In the genomic region with DNA sequence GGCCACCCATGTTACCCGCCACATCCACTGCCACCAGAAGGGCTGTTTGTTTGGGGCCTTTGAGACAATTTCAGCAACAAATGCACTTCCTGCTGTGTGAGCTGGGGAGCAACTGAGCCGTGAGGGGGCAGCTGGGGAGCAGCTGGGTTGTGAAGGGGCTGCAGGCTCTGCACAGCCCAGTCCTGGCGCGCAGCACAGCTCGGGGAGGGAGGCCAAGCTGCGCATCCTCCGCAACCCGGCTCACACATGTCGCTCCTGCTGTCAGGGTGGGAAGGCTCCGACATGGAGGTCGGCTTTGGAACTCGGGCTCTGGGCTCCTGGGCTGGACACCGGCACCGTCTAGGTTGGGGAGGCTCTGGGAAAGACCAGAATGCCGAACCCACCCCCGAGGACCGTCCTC, we compare ENCODE assay signal across 34 cellular contexts. TPM values are rescaled to one million over a fixed set of nuclear protein-coding genes. Genes with fewer than 3 reads are reported as not detected.
DNase-seq lines count a peak whose midpoint lies in the region; ATAC-seq and TF ChIP-seq lines count a peak whose summit lies in the region.
"Had no signal": no experiment of that assay in that cellular context is flagged by ENCODE, and none has a peak within 500 bp of the region (broad histone marks: within the 10 kb centered on the region; RNA-seq: fewer than 3 reads in every experiment).

No MANE protein-coding gene starts in this region.

- H3K27me3 ChIP-seq in heart right ventricle (no peaks in the 10 kb centered on the region), right atrium auricular region (no peaks in the 10 kb centered on the region), thymus (ENCODE audit: control insufficient read depth, insufficient read depth) (no peaks in the 10 kb centered on the region)
- H3K27me3 ChIP-seq: hepatocyte, ovary, Peyer's patch, testis, uterus had no signal

- H3K9me3 ChIP-seq in heart right ventricle (no peaks in the 10 kb centered on the region), right atrium auricular region (no peaks in the 10 kb centered on the region), thymus (ENCODE audit: control insufficient read depth) (no peaks in the 10 kb centered on the region)
- H3K9me3 ChIP-seq: ovary, Peyer's patch, testis, uterus had no signal

- H3K36me3 ChIP-seq in heart right ventricle (no peaks in the 10 kb centered on the region), right atrium auricular region (no peaks in the 10 kb centered on the region), thymus (ENCODE audit: control insufficient read depth, insufficient read depth) (peaks cover 70% of the 10 kb centered on the region)
- H3K36me3 ChIP-seq: ovary, Peyer's patch, uterus had no signal

- no peak overlapping the region for H3K4me3 Mint-ChIP-seq in glutamatergic neuron (ENCODE audit: unreplicated experiment)
- H3K4me3 Mint-ChIP-seq: activated CD4-positive, alpha-beta T cell treated with anti-CD3 and anti-CD28 coated beads for 36 hours; CD4-positive, alpha-beta memory T cell; stimulated activated naive CD8-positive, alpha-beta T cell treated with anti-CD3 and anti-CD28 coated beads, Interleukin-15, Interleukin-2, amounts not matched to agents 100 ng/mL and 50 ng/mL, for 24 hours had no signal

- H3K36me3 Mint-ChIP-seq in glutamatergic neuron (ENCODE audit: unreplicated experiment) = no peaks in the 10 kb centered on the region
- H3K36me3 Mint-ChIP-seq: activated naive CD4-positive, alpha-beta T cell treated with anti-CD3 and anti-CD28 coated beads, Interleukin-2, amount 50 U/mL, for 72 hours; CD4-positive, alpha-beta memory T cell had no signal

- ATAC-seq in heart right ventricle = no peak
- no peak for ATAC-seq in GM18502 (IDR thresholded peaks at IDR 0.05; ENCODE audit: poor library complexity, unreplicated experiment)
- ATAC-seq in GM21423 (IDR thresholded peaks at IDR 0.05; ENCODE audit: unreplicated experiment) = no peak
- ATAC-seq: activated CD4-positive, alpha-beta T cell treated with anti-CD3 and anti-CD28 coated beads for 36 hours; activated naive CD4-positive, alpha-beta T cell treated with anti-CD3 and anti-CD28 coated beads, Interleukin-2, amount 50 U/mL, for 72 hours had no signal

- H3K27ac Mint-ChIP-seq in glutamatergic neuron (ENCODE audit: unreplicated experiment) = peak overlapping the region; percentile 80
- H3K27ac Mint-ChIP-seq: activated CD4-positive, alpha-beta T cell treated with anti-CD3 and anti-CD28 coated beads for 36 hours; activated naive CD4-positive, alpha-beta T cell treated with anti-CD3 and anti-CD28 coated beads, Interleukin-2, amount 50 U/mL, for 72 hours; CD4-positive, alpha-beta memory T cell; stimulated activated naive CD8-positive, alpha-beta T cell treated with anti-CD3 and anti-CD28 coated beads, Interleukin-15, Interleukin-2, amounts not matched to agents 100 ng/mL and 50 ng/mL, for 24 hours had no signal

- H3K4me1 ChIP-seq in heart right ventricle (peaks cover 32 to 77% (median 65%) of the 10 kb centered on the region in 9 donors), right atrium auricular region (peaks cover 0 to 70% of the 10 kb centered on the region in 2 donors), thymus (ENCODE audit: control insufficient read depth, insufficient read depth, low read length) (peaks cover 46% of the 10 kb centered on the region)

- H3K9me3 Mint-ChIP-seq in glutamatergic neuron (ENCODE audit: unreplicated experiment) = peaks cover 9% of the 10 kb centered on the region
- H3K9me3 Mint-ChIP-seq: activated naive CD4-positive, alpha-beta T cell treated with anti-CD3 and anti-CD28 coated beads, Interleukin-2, amount 50 U/mL, for 72 hours; stimulated activated naive CD8-positive, alpha-beta T cell treated with anti-CD3 and anti-CD28 coated beads, Interleukin-15, Interleukin-2, amounts not matched to agents 100 ng/mL and 50 ng/mL, for 24 hours had no signal

- H3K4me3 ChIP-seq in heart right ventricle = no peak overlapping the region
- no peak overlapping the region for H3K4me3 ChIP-seq in right atrium auricular region
- no peak overlapping the region for H3K4me3 ChIP-seq in thymus (ENCODE audit: low read length)
- H3K4me3 ChIP-seq: hepatocyte, ovary, Peyer's patch, smooth muscle cell, testis, uterus had no signal

- 76 to 82% methylated on average over 17 of the region's 17 CpGs for WGBS in heart right ventricle, 2 donors
- WGBS in thymus = 91% methylated on average over 17 of the region's 17 CpGs

- DNase-seq in heart right ventricle = no peak
- no peak for DNase-seq in right atrium auricular region (ENCODE audit: low spot score)
- peak; percentile 4 for DNase-seq in NCI-H446 treated with DMSO at 0.1 percent for 48 hours (lab: John Stamatoyannopoulos, UW)
- peak; percentile 66 for DNase-seq in glutamatergic neuron
- no peak for DNase-seq in posterior vena cava (ENCODE audit: low spot score)
- DNase-seq: activated CD4-positive, alpha-beta T cell treated with anti-CD3 and anti-CD28 coated beads for 36 hours; activated effector memory CD4-positive, alpha-beta T cell treated with Interleukin-2 at 50 U/mL for 16 hours; anterior cingulate cortex; CD4-positive, alpha-beta memory T cell; EL; IMR-90; kidney glomerular epithelial cell; NCI-H1092 treated with DMSO at 0.1 percent for 48 hours; NCI-H187 treated with DMSO at 0.1 percent for 48 hours; NCI-H526; ovary; Peyer's patch; SHP77 treated with DMSO at 0.1 percent for 48 hours; stimulated activated CD4-positive, alpha-beta T cell treated with anti-CD3 and anti-CD28 coated beads, Interleukin-1b, Interleukin-23, amount 100 ng/mL, for 48 hours; SW 1271; testis; uterus had no signal

- H3K4me1 Mint-ChIP-seq in glutamatergic neuron (ENCODE audit: low read depth, unreplicated experiment) = peaks cover 32% of the 10 kb centered on the region

- TF ChIP-seq CTCF in heart right ventricle (IDR thresholded peaks at IDR 0.05) = no peak
- no peak for TF ChIP-seq CTCF in right atrium auricular region (IDR thresholded peaks at IDR 0.05)
- no peak for TF ChIP-seq CTCF in glutamatergic neuron (IDR thresholded peaks at IDR 0.05; ENCODE audit: partially characterized antibody, unreplicated experiment)

- intact Hi-C loops in heart right ventricle (cut with DNase I) = loop anchor here in 4 of 10 donors (2.0 to 5.0 kb wide), 3 partner anchors 36 to 111 kb away; partner anchors contain the start of gene APRT (in 1 of the 4)
- intact Hi-C loops in posterior vena cava (cut with DNase I) = no loop called here

- H3K27ac ChIP-seq in heart right ventricle (peak overlapping the region in 8 of 10 donors; percentile 35 to 89 (median 80)), right atrium auricular region (no peak overlapping the region), thymus (ENCODE audit: low read depth) (peak overlapping the region; percentile 36)
- H3K27ac ChIP-seq: hepatocyte, ovary, testis had no signal

- H3K27me3 Mint-ChIP-seq in glutamatergic neuron (ENCODE audit: unreplicated experiment) = peaks cover 5% of the 10 kb centered on the region
- H3K27me3 Mint-ChIP-seq: stimulated activated naive CD8-positive, alpha-beta T cell treated with anti-CD3 and anti-CD28 coated beads, Interleukin-15, Interleukin-2, amounts not matched to agents 100 ng/mL and 50 ng/mL, for 24 hours had no signal

RNA-seq across cellular contexts. Expression of gene CBFA2T3, which starts 53.6 kb away (rescaled TPM):
- total RNA-seq in heart right ventricle = 10 to 100 TPM in 2 of 10 donors, 1 to 10 TPM in 8; 3.1 to 14.9 (median 6.1) TPM
- polyA plus RNA-seq in heart right ventricle = 10 to 100 TPM in 1 of 2 donors, 1 to 10 TPM in 1; 6.0 to 17.6 TPM
- total RNA-seq in right atrium auricular region = 1 to 10 TPM; 1.1 to 2.6 TPM
- total RNA-seq in glutamatergic neuron (ENCODE audit: unreplicated experiment) = 126 TPM
- polyA plus RNA-seq in thymus = 19.1 TPM
- 1 to 10 TPM; 4.7 to 5.1 TPM for total RNA-seq in posterior vena cava
- total RNA-seq: activated CD8-positive, alpha-beta memory T cell treated with anti-CD3 and anti-CD28 coated beads for 36 hours; endothelial cell of umbilical vein; IMR-90; lung microvascular endothelial cell; smooth muscle cell had no signal
- polyA plus RNA-seq: endothelial cell of umbilical vein, IMR-90 had no signal

RNA-seq across cellular contexts. Expression of gene PABPN1L, which starts 57.0 kb away (rescaled TPM):
- under 1 TPM in 1 of 10 donors, not detected in 9; 0.21 TPM for total RNA-seq in heart right ventricle
- not detected for polyA plus RNA-seq in heart right ventricle
- total RNA-seq in right atrium auricular region = not detected
- total RNA-seq in glutamatergic neuron (ENCODE audit: unreplicated experiment) = 3.9 TPM
- 0.34 TPM for polyA plus RNA-seq in thymus
- total RNA-seq in posterior vena cava = not detected
- total RNA-seq: activated CD4-positive, alpha-beta T cell treated with anti-CD3 and anti-CD28 coated beads for 36 hours; activated CD8-positive, alpha-beta memory T cell treated with anti-CD3 and anti-CD28 coated beads for 36 hours; activated naive CD4-positive, alpha-beta T cell treated with anti-CD3 and anti-CD28 coated beads, Interleukin-2, amount 50 U/mL, for 72 hours; bronchial epithelial cell; CD4-positive, alpha-beta memory T cell; endothelial cell of umbilical vein; frontal cortex; hepatocyte; IMR-90; lung microvascular endothelial cell; ovary; Peyer's patch; smooth muscle cell; uterus had no signal
- polyA plus RNA-seq: CD4-positive, alpha-beta memory T cell; endothelial cell of umbilical vein; hepatocyte; IMR-90; smooth muscle cell had no signal

Comparison
In these comparisons a context has a peak if more than half of its experiments do, and no peak if none do; other contexts are left out.
1. H3K27ac ChIP-seq: peak in heart right ventricle (8 of 10) and thymus (single experiment); none in right atrium auricular region (0 of 2).
2. DNase-seq: peak in NCI-H446 treated with DMSO at 0.1 percent for 48 hours (single experiment) and glutamatergic neuron (single experiment); none in heart right ventricle (0 of 2), right atrium auricular region (single experiment) and posterior vena cava (single experiment).